8 cellular contexts compared by ENCODE assay signal in the genomic region with DNA sequence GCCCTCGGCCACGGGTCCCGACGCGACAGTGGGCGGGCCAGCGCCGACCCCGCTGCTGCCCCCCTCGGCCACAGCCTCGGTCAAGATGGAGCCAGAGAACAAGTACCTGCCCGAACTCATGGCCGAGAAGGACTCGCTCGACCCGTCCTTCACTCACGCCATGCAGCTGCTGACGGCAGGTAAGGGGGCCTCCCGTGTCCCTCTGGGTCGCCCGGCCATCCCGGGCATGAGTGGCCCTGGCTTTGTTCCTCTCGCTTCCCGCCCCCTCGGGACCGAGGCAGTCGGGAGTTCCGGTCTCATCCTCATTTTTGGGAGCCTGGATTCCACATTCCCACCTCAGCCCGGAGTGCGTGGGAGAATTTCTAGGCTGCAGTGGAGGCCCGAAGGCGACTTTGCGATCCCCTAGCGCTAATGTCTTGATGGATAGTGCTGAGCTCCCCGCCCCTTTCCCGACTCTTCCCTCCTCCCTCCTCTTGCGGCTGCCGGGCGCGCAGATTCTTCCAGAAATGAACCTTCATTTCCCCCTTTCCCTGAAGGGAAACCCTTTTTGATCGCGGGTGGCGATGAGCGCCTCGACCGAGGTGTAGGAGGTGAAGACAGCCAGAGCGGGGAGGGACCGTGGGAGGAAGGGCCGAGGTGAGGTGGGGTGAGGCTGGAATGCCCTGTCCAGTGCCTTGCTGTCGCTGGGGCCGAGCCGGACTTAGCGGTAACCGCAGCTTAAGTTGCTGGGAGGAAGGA. TPM values are rescaled to one million over a fixed set of nuclear protein-coding genes. Genes with fewer than 3 reads are reported as not detected.
DNase-seq lines count a peak whose midpoint lies in the region; ATAC-seq, FAIRE-seq and TF ChIP-seq lines count a peak whose summit lies in the region.

No MANE protein-coding gene starts in this region.

- peak overlapping the region; percentile 87 for H3K27ac ChIP-seq in ACC112 (ENCODE audit: low read depth, low read length)

- H3K4me1 Mint-ChIP-seq in activated naive CD4-positive, alpha-beta T cell treated with anti-CD3 and anti-CD28 coated beads, Interleukin-2, amount 10 ng/mL, durations not matched to agents 7 days and 5 days = peaks cover 47% of the 10 kb centered on the region
- H3K4me1 Mint-ChIP-seq in glutamatergic neuron (ENCODE audit: low read depth, unreplicated experiment) = peaks cover 12% of the 10 kb centered on the region
- peaks cover 18% of the 10 kb centered on the region for H3K4me1 Mint-ChIP-seq in type B pancreatic cell (ENCODE audit: unreplicated experiment)

- peaks cover 9% of the 10 kb centered on the region for H3K27me3 Mint-ChIP-seq in activated naive CD4-positive, alpha-beta T cell treated with anti-CD3 and anti-CD28 coated beads, Interleukin-2, amount 10 ng/mL, durations not matched to agents 7 days and 5 days
- peaks cover 15% of the 10 kb centered on the region for H3K27me3 Mint-ChIP-seq in glutamatergic neuron (ENCODE audit: unreplicated experiment)
- H3K27me3 Mint-ChIP-seq in type B pancreatic cell = no peaks in the 10 kb centered on the region

- TF ChIP-seq CTCF in glutamatergic neuron (IDR thresholded peaks at IDR 0.05; ENCODE audit: partially characterized antibody, unreplicated experiment) (no peak), type B pancreatic cell (conservative IDR thresholded peaks at IDR 0.05) (peak; percentile 8)

- H3K79me2 ChIP-seq in ACC112 (ENCODE audit: control insufficient read depth, insufficient read depth, low read length, unreplicated experiment) = peaks cover 54% of the 10 kb centered on the region

- no peaks in the 10 kb centered on the region for H3K36me3 ChIP-seq in ACC112 (ENCODE audit: insufficient read depth, low read length)

- peak overlapping the region; percentile 30 for H2AFZ ChIP-seq in ACC112 (ENCODE audit: low read length, unreplicated experiment)

- peak overlapping the region; percentile 95 for H3K4me3 ChIP-seq in ACC112 (ENCODE audit: low read depth, low read length)

- H3K9me3 Mint-ChIP-seq in activated naive CD4-positive, alpha-beta T cell treated with anti-CD3 and anti-CD28 coated beads, Interleukin-2, amount 10 ng/mL, durations not matched to agents 7 days and 5 days = no peaks in the 10 kb centered on the region
- H3K9me3 Mint-ChIP-seq in glutamatergic neuron (ENCODE audit: unreplicated experiment) (peaks cover 11% of the 10 kb centered on the region), type B pancreatic cell (no peaks in the 10 kb centered on the region)

- H3K27me3 ChIP-seq in ACC112 (ENCODE audit: insufficient read depth, low read length) = no peaks in the 10 kb centered on the region

- H3K4me1 ChIP-seq in ACC112 (ENCODE audit: control insufficient read depth, insufficient read depth, low read length, unreplicated experiment) = peaks cover 27% of the 10 kb centered on the region

- DNase-seq in GM18507 (ENCODE audit: extremely low spot score, insufficient read length, low read depth) = no peak
- peak; percentile 71 for DNase-seq in OCI-M1 (lab: John Stamatoyannopoulos, UW)
- peak; percentile 50 for DNase-seq in activated naive CD4-positive, alpha-beta T cell treated with anti-CD3 and anti-CD28 coated beads, Interleukin-2, amount 10 ng/mL, durations not matched to agents 7 days and 5 days
- peak; percentile 56 for DNase-seq in glutamatergic neuron
- peak; percentile 49 for DNase-seq in occipital lobe (lab: John Stamatoyannopoulos, UW)
- DNase-seq in type B pancreatic cell (ENCODE audit: extremely low spot score, unreplicated experiment) = peak; percentile 70

- ATAC-seq in HG03064 (IDR thresholded peaks at IDR 0.05; ENCODE audit: low read depth, unreplicated experiment) = peak; percentile 33

- H3K36me3 Mint-ChIP-seq in activated naive CD4-positive, alpha-beta T cell treated with anti-CD3 and anti-CD28 coated beads, Interleukin-2, amount 10 ng/mL, durations not matched to agents 7 days and 5 days = peaks cover 22% of the 10 kb centered on the region
- H3K36me3 Mint-ChIP-seq in glutamatergic neuron (ENCODE audit: unreplicated experiment) (peaks cover 4% of the 10 kb centered on the region), type B pancreatic cell (peaks cover 10% of the 10 kb centered on the region)

- peak; percentile 26 for FAIRE-seq in GM18507 (lab: Jason Lieb, UNC)

- H3K27ac Mint-ChIP-seq in activated naive CD4-positive, alpha-beta T cell treated with anti-CD3 and anti-CD28 coated beads, Interleukin-2, amount 10 ng/mL, durations not matched to agents 7 days and 5 days = peak overlapping the region; percentile 95
- H3K27ac Mint-ChIP-seq in glutamatergic neuron (ENCODE audit: unreplicated experiment) (peak overlapping the region; percentile 95), type B pancreatic cell (peak overlapping the region; percentile 99)

- H3K4me3 Mint-ChIP-seq in activated naive CD4-positive, alpha-beta T cell treated with anti-CD3 and anti-CD28 coated beads, Interleukin-2, amount 10 ng/mL, durations not matched to agents 7 days and 5 days = peak overlapping the region; percentile 98
- H3K4me3 Mint-ChIP-seq in glutamatergic neuron (ENCODE audit: unreplicated experiment) (peak overlapping the region; percentile 96), type B pancreatic cell (peak overlapping the region; percentile 92)

- CTCF ChIA-PET in activated naive CD4-positive, alpha-beta T cell treated with anti-CD3 and anti-CD28 coated beads, Interleukin-2, amount 10 ng/mL, durations not matched to agents 7 days and 5 days (lab: Charles Lee) = interaction anchor here (0.6 to 0.9 kb wide), 2 partner anchors 9 to 27 kb away, joined by 3 read pairs; no protein-coding TSS in a partner anchor

RNA-seq across cellular contexts. Expression of gene KHDRBS1, which starts 0.7 kb away (rescaled TPM):
- total RNA-seq in glutamatergic neuron (ENCODE audit: unreplicated experiment) (266 TPM), occipital lobe (87.2 TPM), type B pancreatic cell (ENCODE audit: low replicate concordance) (136 and 202 TPM in 2 replicates)

RNA-seq across cellular contexts. Expression of gene TMEM39B, which starts 58.4 kb away (rescaled TPM):
- 23.2 TPM for total RNA-seq in glutamatergic neuron (ENCODE audit: unreplicated experiment)
- 4.2 TPM for total RNA-seq in occipital lobe
- total RNA-seq in type B pancreatic cell (ENCODE audit: low replicate concordance) = 17.2 and 23.3 TPM in 2 replicates
